ENCODE assay signal across 27 cellular contexts in genomic region chr5:6961123-6961522, GRCh38.
"Had no signal": no experiment of that assay in that cellular context is flagged by ENCODE, and none has a peak within 500 bp of the region (broad histone marks: within the 10 kb centered on the region; RNA-seq: fewer than 3 reads in every experiment).

No MANE protein-coding gene starts in this region.

- H3K4me3 Mint-ChIP-seq: naive thymus-derived CD8-positive, alpha-beta T cell; nephron; neural crest cell; stimulated activated naive B cell treated with anti-CD40 and anti-IgM and Interleukin-4, amounts not matched to agents 10 μg/mL and 1 μg/mL and 100 μg/mL, for 72 hours; type B pancreatic cell had no signal

- H3K9ac ChIP-seq: parathyroid adenoma had no signal

- H3K9me3 Mint-ChIP-seq: type B pancreatic cell had no signal

- H2AFZ ChIP-seq: parathyroid adenoma had no signal

- H3K27ac ChIP-seq: lower lobe of right lung, parathyroid adenoma, right atrium auricular region, skin epidermis, stomach, testis, tibial artery, vagina had no signal

- H3K27me3 Mint-ChIP-seq: stimulated activated naive B cell treated with anti-CD40 and anti-IgM and Interleukin-4, amounts not matched to agents 10 μg/mL and 1 μg/mL and 100 μg/mL, for 72 hours; type B pancreatic cell had no signal

- FAIRE-seq: keratinocyte had no signal

- H3K4me1 Mint-ChIP-seq: naive thymus-derived CD8-positive, alpha-beta T cell; nephron; stimulated activated naive B cell treated with anti-CD40 and anti-IgM and Interleukin-4, amounts not matched to agents 10 μg/mL and 1 μg/mL and 100 μg/mL, for 72 hours had no signal

- H3K36me3 ChIP-seq: lower lobe of right lung, right atrium auricular region, stomach, tibial artery, vagina had no signal

- H3K27me3 ChIP-seq: right atrium auricular region, stomach, testis, tibial artery, vagina had no signal

- ATAC-seq: left cardiac atrium; left lobe of liver; lower lobe of right lung; naive thymus-derived CD8-positive, alpha-beta T cell; sciatic nerve; stimulated activated naive B cell treated with anti-CD40 and anti-IgM and Interleukin-4, amounts not matched to agents 10 μg/mL and 1 μg/mL and 100 μg/mL, for 72 hours; stimulated activated naive CD8-positive, alpha-beta T cell treated with anti-CD3 and anti-CD28 coated beads, Interleukin-15, Interleukin-2, amounts not matched to agents 100 U/mL and 50 U/mL, for 24 hours had no signal

- DNase-seq: hippocampal formation; kidney glomerular epithelial cell; left cardiac atrium; lower lobe of right lung; mammary epithelial cell; mesenchymal stem cell; naive thymus-derived CD8-positive, alpha-beta T cell; occipital lobe; stimulated activated CD4-positive, alpha-beta T cell treated with anti-CD3 and anti-CD28 coated beads, Interleukin-12 subunit alpha, Interleukin-12 subunit beta, amount 100 ng/mL, for 4 hours; stimulated activated CD4-positive, alpha-beta T cell treated with anti-CD3 and anti-CD28 coated beads, Interleukin-15, amount 100 ng/mL, for 24 hours; stimulated activated CD4-positive, alpha-beta T cell treated with anti-CD3 and anti-CD28 coated beads, Interleukin-2, amount 100 ng/mL, for 24 hours; stimulated activated CD4-positive, alpha-beta T cell treated with anti-CD3 and anti-CD28 coated beads, Interleukin-4, amount 100 ng/mL, for 1 hour; stimulated activated naive B cell treated with anti-CD40 and anti-IgM and Interleukin-4, amounts not matched to agents 10 μg/mL and 1 μg/mL and 100 μg/mL, for 72 hours; stimulated activated naive CD8-positive, alpha-beta T cell treated with anti-CD3 and anti-CD28 coated beads, Interleukin-15, Interleukin-2, amounts not matched to agents 100 U/mL and 50 U/mL, for 24 hours; stomach; testis; tibial artery had no signal

- H3K27ac Mint-ChIP-seq: naive thymus-derived CD8-positive, alpha-beta T cell; nephron; stimulated activated naive B cell treated with anti-CD40 and anti-IgM and Interleukin-4, amounts not matched to agents 10 μg/mL and 1 μg/mL and 100 μg/mL, for 72 hours; type B pancreatic cell had no signal

- H3K4me1 ChIP-seq: lower lobe of right lung, parathyroid adenoma, right atrium auricular region, stomach, testis, tibial artery, vagina had no signal

- H3K4me3 ChIP-seq: lower lobe of right lung, right atrium auricular region, skin epidermis, stomach, testis, tibial artery, vagina had no signal

- H3K79me2 ChIP-seq: parathyroid adenoma had no signal

- H3K36me3 Mint-ChIP-seq: stimulated activated naive B cell treated with anti-CD40 and anti-IgM and Interleukin-4, amounts not matched to agents 10 μg/mL and 1 μg/mL and 100 μg/mL, for 72 hours; type B pancreatic cell had no signal

- H3K9me3 ChIP-seq: lower lobe of right lung, right atrium auricular region, testis, tibial artery, vagina had no signal
